In the genomic region with DNA sequence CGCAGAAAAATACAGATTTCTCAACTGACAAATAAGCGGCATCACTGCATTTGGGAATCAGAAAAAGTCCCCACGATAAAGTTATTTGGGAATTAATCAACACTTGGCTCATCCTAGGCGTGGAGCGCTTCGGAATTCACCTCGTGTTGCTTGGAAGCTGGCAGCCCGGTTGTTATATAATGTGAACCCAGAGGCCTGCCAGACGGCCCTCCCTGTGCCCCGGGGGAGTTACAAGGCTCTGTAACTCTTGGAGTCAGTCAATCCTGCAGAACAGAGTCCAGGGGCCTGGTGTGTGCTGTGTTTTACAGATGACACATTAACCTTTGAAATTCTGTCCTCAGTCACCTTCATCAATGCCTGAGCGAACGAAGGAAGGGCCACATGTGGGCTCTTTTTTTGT, we compare ENCODE assay signal across 1 cellular context.
TF ChIP-seq lines count a peak whose summit lies in the region.

No MANE protein-coding gene starts in this region.

TF ChIP-seq in A549, 52 proteins besides CTCF, POLR2A, EP300 and RAD21 (continued from another document):
- no peak for TF ChIP-seq RCOR1 (IDR thresholded peaks at IDR 0.05; ENCODE audit: low read depth, low read length)
TF ChIP-seq in A549: peak in this region for 0.
